In the genomic region with DNA sequence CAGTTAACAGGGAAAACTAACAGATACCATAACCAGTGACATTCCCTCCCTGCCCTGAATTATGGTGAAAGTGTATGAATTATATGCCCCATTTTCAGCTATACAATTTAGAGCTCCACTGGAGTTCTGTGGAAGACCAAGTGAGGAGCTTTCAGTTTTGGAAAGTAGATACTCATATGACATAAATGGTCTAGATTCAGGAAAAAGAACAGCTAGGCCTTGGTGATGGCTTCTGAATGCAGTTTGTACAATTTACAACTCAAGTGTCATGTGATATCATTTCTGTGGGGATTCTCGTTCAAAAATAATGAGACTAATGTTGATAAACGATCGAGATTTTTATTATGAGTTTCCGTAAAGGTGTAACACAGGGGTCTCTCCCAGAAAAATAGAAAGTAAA, we compare ENCODE assay signal across 11 cellular contexts.
"Had no signal": no experiment of that assay in that cellular context is flagged by ENCODE, and none has a peak within 500 bp of the region (broad histone marks: within the 10 kb centered on the region; RNA-seq: fewer than 3 reads in every experiment).

No MANE protein-coding gene starts in this region.

- H3K36me3 ChIP-seq: HAP-1 had no signal

- H3K4me3 ChIP-seq: GM23248, GM23338, HAP-1 had no signal

- H3K4me1 ChIP-seq: HAP-1 had no signal

- H3K4me2 ChIP-seq: GM23338 had no signal

- DNase-seq: GM23248, GOT3, H7, H9, HCEC 1CT, HFFc6 had no signal

- H3K9ac ChIP-seq: GM23248 had no signal

- H2AFZ ChIP-seq: GM23248, GM23338 had no signal

- H3K9me3 ChIP-seq: HAP-1 had no signal

- ATAC-seq: GM23338, HCT116 had no signal

- H3K27ac ChIP-seq: GM23248 had no signal

- FAIRE-seq: H1, H54 had no signal
